21 cellular contexts compared by ENCODE assay signal in genomic region chr21:45170987-45171386, GRCh38.
"Had no signal": no experiment of that assay in that cellular context is flagged by ENCODE, and none has a peak within 500 bp of the region (broad histone marks: within the 10 kb centered on the region; RNA-seq: fewer than 3 reads in every experiment).

No MANE protein-coding gene starts in this region.

- H3K27ac ChIP-seq: PC-9 had no signal

- H3K4me3 Mint-ChIP-seq: activated naive CD4-positive, alpha-beta T cell treated with anti-CD3 and anti-CD28 coated beads for 36 hours; activated naive CD8-positive, alpha-beta T cell; activated T-cell treated with anti-CD3 and anti-CD28 coated beads, Interleukin-2, amount 50 U/mL, for 4 hours; brain; central memory CD8-positive, alpha-beta T cell had no signal

- H3K9me3 Mint-ChIP-seq: activated naive CD4-positive, alpha-beta T cell treated with anti-CD3 and anti-CD28 coated beads for 36 hours; activated T-cell treated with anti-CD3 and anti-CD28 coated beads, Interleukin-2, amount 50 U/mL, for 4 hours; brain; central memory CD8-positive, alpha-beta T cell had no signal

- H3K4me2 ChIP-seq: PC-9 had no signal

- H3K27me3 Mint-ChIP-seq: activated naive CD8-positive, alpha-beta T cell; central memory CD8-positive, alpha-beta T cell had no signal

- ATAC-seq: activated T-cell treated with anti-CD3 and anti-CD28 coated beads, Interleukin-2, amount 50 U/mL, for 4 hours; K562 had no signal

- H3K4me3 ChIP-seq: K562, PC-9 had no signal

- DNase-seq: activated CD4-positive, alpha-beta T cell treated with anti-CD3 and anti-CD28 coated beads, Interleukin-2, amount 50 U/mL, for 4 hours; activated CD4-positive, CD25-positive, alpha-beta regulatory T cell; activated gamma-delta T cell; activated naive CD4-positive, alpha-beta T cell treated with anti-CD3 and anti-CD28 coated beads for 36 hours; activated T-cell treated with anti-CD3 and anti-CD28 coated beads, Interleukin-2, amount 50 U/mL, for 4 hours; amygdala; Karpas-422; NCI-H1105 treated with DMSO at 0.1 percent for 48 hours; NCI-H1436 treated with DMSO at 0.1 percent for 48 hours; NCI-H187; NCI-H2081; NCI-H446; NCI-H524; PC-9; SIG-M5; T-helper 2 cell; T1000 had no signal

- H2AFZ ChIP-seq: PC-9 had no signal

- H3K27ac Mint-ChIP-seq: activated naive CD4-positive, alpha-beta T cell treated with anti-CD3 and anti-CD28 coated beads for 36 hours; activated naive CD8-positive, alpha-beta T cell; brain had no signal
